1 cellular context compared by ENCODE assay signal in genomic region chr3:47414666-47415587, GRCh38.
A peak's percentile ranks its signal among the peaks of the same experiment; 100 is the strongest.
TF ChIP-seq lines count a peak whose summit lies in the region.

No MANE protein-coding gene starts in this region.

TF ChIP-seq in H1, 55 proteins besides CTCF, POLR2A, EP300 and RAD21:
- TF ChIP-seq SIX5 (IDR thresholded peaks at IDR 0.05; ENCODE audit: low read depth, low read length) (no peak), RBBP5 (IDR thresholded peaks at IDR 0.05; ENCODE audit: borderline replicate concordance, low read depth, low read length) (no peak), RNF2 (IDR thresholded peaks at IDR 0.05; ENCODE audit: borderline replicate concordance, low read depth, low read length, missing control alignments, poor library complexity, severe bottlenecking) (no peak), TAF7 (optimal IDR thresholded peaks at IDR 0.05; ENCODE audit: borderline replicate concordance, low read depth, low read length) (no peak), POLR2AphosphoS5 (IDR thresholded peaks at IDR 0.05; ENCODE audit: low read depth, low read length) (peak; percentile 14; the same call in 1 of the 2 replicates), TEAD4 (IDR thresholded peaks at IDR 0.05; ENCODE audit: low read depth, low read length) (no peak), BCL11A (IDR thresholded peaks at IDR 0.05; ENCODE audit: low read depth in 2 of 2, low read length in 2 of 2) (no peak)
